ENCODE assay signal across 13 cellular contexts in the genomic region with DNA sequence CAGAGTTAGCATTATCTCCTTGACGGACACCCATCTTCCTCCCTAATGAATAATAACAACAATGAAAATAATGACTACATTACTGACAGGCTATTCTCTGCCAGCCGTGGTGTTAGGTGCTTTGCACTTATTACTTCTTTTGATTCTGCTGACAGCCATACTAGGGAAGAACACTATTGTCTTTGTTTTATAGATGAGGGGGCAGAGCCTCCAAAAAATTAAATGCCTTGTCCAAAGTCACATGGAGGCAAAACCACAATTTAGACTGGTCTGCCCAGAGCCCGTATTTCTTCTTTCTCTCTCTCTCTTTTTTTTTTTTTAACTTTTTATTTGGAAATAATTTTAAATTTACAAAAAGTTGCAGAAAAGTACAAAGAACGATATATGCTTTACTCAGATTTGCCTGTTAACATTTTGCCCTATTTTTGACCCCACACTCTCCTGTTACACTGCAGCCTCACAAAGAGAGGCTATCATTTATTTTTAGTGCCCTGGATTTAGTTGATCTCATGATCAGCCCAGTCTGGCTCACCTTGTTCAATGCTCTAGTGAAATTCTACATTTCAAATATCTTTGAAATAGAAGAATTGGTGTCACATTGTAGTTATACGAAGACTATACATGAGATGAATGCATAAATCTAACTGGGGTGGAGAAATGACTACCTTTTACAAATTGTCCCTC.
DNase-seq lines count a peak whose midpoint lies in the region; ATAC-seq and TF ChIP-seq lines count a peak whose summit lies in the region.
"Had no signal": no experiment of that assay in that cellular context is flagged by ENCODE, and none has a peak within 500 bp of the region (broad histone marks: within the 10 kb centered on the region; RNA-seq: fewer than 3 reads in every experiment).

No MANE protein-coding gene starts in this region.

- no peak for TF ChIP-seq EP300 in neural cell (conservative IDR thresholded peaks at IDR 0.05; ENCODE audit: poor library complexity, severe bottlenecking)

- H3K4me1 Mint-ChIP-seq in MCF 10A (ENCODE audit: insufficient read depth, unreplicated experiment) (peaks cover 11% of the 10 kb centered on the region), brain (peaks cover 26% of the 10 kb centered on the region)
- no peaks in the 10 kb centered on the region for H3K4me1 Mint-ChIP-seq in activated T-cell treated with anti-CD3 and anti-CD28 coated beads, Interleukin-2, amount 50 U/mL, for 24 hours (ENCODE audit: low read depth)

- H3K4me3 Mint-ChIP-seq in MCF 10A (ENCODE audit: unreplicated experiment), result no peak overlapping the region
- peak overlapping the region in 2 of 5 experiments; percentile 79 to 80 for H3K4me3 Mint-ChIP-seq in brain
- H3K4me3 Mint-ChIP-seq in activated T-cell treated with anti-CD3 and anti-CD28 coated beads, Interleukin-2, amount 50 U/mL, for 24 hours, result no peak overlapping the region
- H3K4me3 Mint-ChIP-seq: CD4-positive, alpha-beta T cell had no signal

- intact Hi-C loops in MCF 10A (cut with micrococcal nuclease) (loop anchor here (1.0 to 5.0 kb wide), 4 partner anchors 43 to 562 kb away; no protein-coding TSS in a partner anchor), breast epithelium (cut with DNase I; ENCODE audit: low total_unique reads) (no loop called here)

- H3F3A ChIP-seq in neural cell (ENCODE audit: insufficient read depth, low read length, poor library complexity, severe bottlenecking), result no peaks in the 10 kb centered on the region

- H3K27me3 ChIP-seq in breast epithelium, result no peaks in the 10 kb centered on the region
- H3K27me3 ChIP-seq in neural cell (ENCODE audit: insufficient read depth, low read depth, low read length), result no peaks in the 10 kb centered on the region
- H3K27me3 ChIP-seq: BLaER1 had no signal

- H3K4me2 ChIP-seq in neural cell (ENCODE audit: low read length), result no peak overlapping the region

- no peaks in the 10 kb centered on the region for H3K9me2 ChIP-seq in neural cell (ENCODE audit: insufficient read depth, low read length)

- DNase-seq in MCF 10A (ENCODE audit: unreplicated experiment) (no peak), breast epithelium (ENCODE audit: low spot score in 2 of 2) (no peak), NCI-H2196 (lab: John Stamatoyannopoulos, UW; ENCODE audit: unreplicated experiment) (no peak)
- no peak for DNase-seq in activated T-cell treated with anti-CD3 and anti-CD28 coated beads, Interleukin-2, amount 50 U/mL, for 24 hours
- DNase-seq in activated T-cell treated with anti-CD3 and anti-CD28 coated beads, Interleukin-2, amount 50 U/mL, for 1 hour, result no peak
- DNase-seq: CD4-positive, alpha-beta T cell; NCI-H1092 had no signal

- H3K9me3 Mint-ChIP-seq in MCF 10A (ENCODE audit: unreplicated experiment) (no peaks in the 10 kb centered on the region), brain (no peaks in the 10 kb centered on the region)
- peaks cover 4% of the 10 kb centered on the region for H3K9me3 Mint-ChIP-seq in activated T-cell treated with anti-CD3 and anti-CD28 coated beads, Interleukin-2, amount 50 U/mL, for 24 hours
- H3K9me3 Mint-ChIP-seq: CD4-positive, alpha-beta T cell had no signal

- H3K27ac Mint-ChIP-seq in MCF 10A (ENCODE audit: low read depth, unreplicated experiment), result peak overlapping the region; percentile 42
- H3K27ac Mint-ChIP-seq in brain, result peak overlapping the region in 4 of 5 experiments; percentile 25 to 91 (median 58)
- H3K27ac Mint-ChIP-seq in activated T-cell treated with anti-CD3 and anti-CD28 coated beads, Interleukin-2, amount 50 U/mL, for 24 hours, result no peak overlapping the region
- H3K27ac Mint-ChIP-seq: CD4-positive, alpha-beta T cell had no signal

- BruUV-seq in MCF 10A (replicated peaks; lab: Mats Ljungman, UMichigan), result no TSS peak

- H2AFZ ChIP-seq in neural cell (ENCODE audit: low read depth, low read length), result no peak overlapping the region

- H4K20me1 ChIP-seq in neural cell (ENCODE audit: insufficient read depth), result no peaks in the 10 kb centered on the region
- H4K20me1 ChIP-seq: BLaER1 had no signal

- H3K79me2 ChIP-seq in neural cell (replicated peaks; ENCODE audit: insufficient read depth, low read length), result no peaks in the 10 kb centered on the region

- POLR2A ChIA-PET in MCF 10A (lab: Yijun Ruan, JAX), result no interaction called here

- no peaks in the 10 kb centered on the region for H3K4me1 ChIP-seq in breast epithelium
- H3K4me1 ChIP-seq: Caco-2 had no signal

- CTCF ChIA-PET in MCF 10A (lab: Yijun Ruan, JAX), result interaction anchor here (0.7 to 1.6 kb wide), 5 partner anchors 14 to 304 kb away, joined by 3 to 9 read pairs (median 5); no protein-coding TSS in a partner anchor

- H3K4me3 ChIP-seq in breast epithelium (no peak overlapping the region), neural cell (ENCODE audit: low read length) (no peak overlapping the region)
- H3K4me3 ChIP-seq: BLaER1 had no signal

- TF ChIP-seq RAD21 in neural cell (conservative IDR thresholded peaks at IDR 0.05), result no peak

- H3K27ac ChIP-seq in breast epithelium, result no peak overlapping the region
- no peak overlapping the region for H3K27ac ChIP-seq in neural cell (ENCODE audit: low read length)
- H3K27ac ChIP-seq: 22Rv1, BLaER1 had no signal

- no peaks in the 10 kb centered on the region for H3K9me3 ChIP-seq in breast epithelium
- H3K9me3 ChIP-seq in neural cell (ENCODE audit: low read length), result no peaks in the 10 kb centered on the region
- H3K9me3 ChIP-seq: BLaER1, Caco-2 had no signal

- H3K27me3 Mint-ChIP-seq in MCF 10A (ENCODE audit: insufficient read depth, unreplicated experiment), result peaks cover 12% of the 10 kb centered on the region
- peaks cover 4% of the 10 kb centered on the region for H3K27me3 Mint-ChIP-seq in brain
- H3K27me3 Mint-ChIP-seq in activated T-cell treated with anti-CD3 and anti-CD28 coated beads, Interleukin-2, amount 50 U/mL, for 24 hours, result peaks cover 9% of the 10 kb centered on the region

- no peak for TF ChIP-seq POLR2A in breast epithelium (IDR thresholded peaks at IDR 0.05)

- ATAC-seq in HG02798 (IDR thresholded peaks at IDR 0.05; ENCODE audit: poor library complexity, unreplicated experiment), result no peak

- H3K9ac ChIP-seq in neural cell (ENCODE audit: low read length), result peak overlapping the region; percentile 11
- H3K9ac ChIP-seq: BLaER1 had no signal

- no peaks in the 10 kb centered on the region for H3K36me3 ChIP-seq in breast epithelium
- no peaks in the 10 kb centered on the region for H3K36me3 ChIP-seq in neural cell (ENCODE audit: insufficient read depth, low read length)
- H3K36me3 ChIP-seq: BLaER1 had no signal

- H3K36me3 Mint-ChIP-seq in MCF 10A (ENCODE audit: insufficient read depth, unreplicated experiment) (no peaks in the 10 kb centered on the region), brain (no peaks in the 10 kb centered on the region)
- no peaks in the 10 kb centered on the region for H3K36me3 Mint-ChIP-seq in activated T-cell treated with anti-CD3 and anti-CD28 coated beads, Interleukin-2, amount 50 U/mL, for 24 hours (ENCODE audit: low read depth)

- no peak for TF ChIP-seq CTCF in MCF 10A (IDR thresholded peaks at IDR 0.05; ENCODE audit: unreplicated experiment)
- no peak for TF ChIP-seq CTCF in breast epithelium (IDR thresholded peaks at IDR 0.05)
- no peak for TF ChIP-seq CTCF in brain (conservative IDR thresholded peaks at IDR 0.05)
- TF ChIP-seq CTCF in neural cell (IDR thresholded peaks at IDR 0.05; ENCODE audit: poor library complexity, severe bottlenecking), result no peak

TF ChIP-seq in neural cell, 6 proteins besides CTCF, POLR2A, EP300 and RAD21:
- TF ChIP-seq MXI1 (conservative IDR thresholded peaks at IDR 0.05; ENCODE audit: poor library complexity, severe bottlenecking) (no peak), EZH2 (IDR thresholded peaks at IDR 0.05; ENCODE audit: borderline replicate concordance, insufficient read depth, low read length, poor library complexity, severe bottlenecking) (no peak), TAF1 (IDR thresholded peaks at IDR 0.05; ENCODE audit: low read depth) (no peak), SMC3 (conservative IDR thresholded peaks at IDR 0.05; ENCODE audit: poor library complexity) (no peak), POLR2AphosphoS5 (IDR thresholded peaks at IDR 0.05) (no peak)
- TF ChIP-seq, protein P1, sequence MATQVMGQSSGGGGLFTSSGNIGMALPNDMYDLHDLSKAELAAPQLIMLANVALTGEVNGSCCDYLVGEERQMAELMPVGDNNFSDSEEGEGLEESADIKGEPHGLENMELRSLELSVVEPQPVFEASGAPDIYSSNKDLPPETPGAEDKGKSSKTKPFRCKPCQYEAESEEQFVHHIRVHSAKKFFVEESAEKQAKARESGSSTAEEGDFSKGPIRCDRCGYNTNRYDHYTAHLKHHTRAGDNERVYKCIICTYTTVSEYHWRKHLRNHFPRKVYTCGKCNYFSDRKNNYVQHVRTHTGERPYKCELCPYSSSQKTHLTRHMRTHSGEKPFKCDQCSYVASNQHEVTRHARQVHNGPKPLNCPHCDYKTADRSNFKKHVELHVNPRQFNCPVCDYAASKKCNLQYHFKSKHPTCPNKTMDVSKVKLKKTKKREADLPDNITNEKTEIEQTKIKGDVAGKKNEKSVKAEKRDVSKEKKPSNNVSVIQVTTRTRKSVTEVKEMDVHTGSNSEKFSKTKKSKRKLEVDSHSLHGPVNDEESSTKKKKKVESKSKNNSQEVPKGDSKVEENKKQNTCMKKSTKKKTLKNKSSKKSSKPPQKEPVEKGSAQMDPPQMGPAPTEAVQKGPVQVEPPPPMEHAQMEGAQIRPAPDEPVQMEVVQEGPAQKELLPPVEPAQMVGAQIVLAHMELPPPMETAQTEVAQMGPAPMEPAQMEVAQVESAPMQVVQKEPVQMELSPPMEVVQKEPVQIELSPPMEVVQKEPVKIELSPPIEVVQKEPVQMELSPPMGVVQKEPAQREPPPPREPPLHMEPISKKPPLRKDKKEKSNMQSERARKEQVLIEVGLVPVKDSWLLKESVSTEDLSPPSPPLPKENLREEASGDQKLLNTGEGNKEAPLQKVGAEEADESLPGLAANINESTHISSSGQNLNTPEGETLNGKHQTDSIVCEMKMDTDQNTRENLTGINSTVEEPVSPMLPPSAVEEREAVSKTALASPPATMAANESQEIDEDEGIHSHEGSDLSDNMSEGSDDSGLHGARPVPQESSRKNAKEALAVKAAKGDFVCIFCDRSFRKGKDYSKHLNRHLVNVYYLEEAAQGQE (IDR thresholded peaks at IDR 0.05; ENCODE audit: borderline replicate concordance), result no peak
